In genomic region chr3:111738790-111739189, GRCh38 we compare ENCODE assay signal across 16 cellular contexts.
DNase-seq lines count a peak whose midpoint lies in the region; ATAC-seq and TF ChIP-seq lines count a peak whose summit lies in the region.
"Had no signal": no experiment of that assay in that cellular context is flagged by ENCODE, and none has a peak within 500 bp of the region (broad histone marks: within the 10 kb centered on the region; RNA-seq: fewer than 3 reads in every experiment).

No MANE protein-coding gene starts in this region.

- no peak overlapping the region for H3K27ac Mint-ChIP-seq in activated CD8-positive, alpha-beta T cell treated with anti-CD3 and anti-CD28 coated beads for 36 hours
- H3K27ac Mint-ChIP-seq: dendritic cell treated with granulocyte-macrophage colony-stimulating factor and Interleukin-4, amounts not matched to agents 40 ng/mL and 50 ng/mL, for 4 days; memory B cell; T-helper 2 cell treated with Interferon-gamma antibody and Interleukin-4, amounts not matched to agents 5 μg/mL and 100 μg/mL, for 36 hours had no signal

- peaks cover 1% of the 10 kb centered on the region for H3K9me3 Mint-ChIP-seq in activated CD8-positive, alpha-beta T cell treated with anti-CD3 and anti-CD28 coated beads for 36 hours
- H3K9me3 Mint-ChIP-seq: activated T-cell treated with anti-CD3 and anti-CD28 coated beads, Interleukin-2, amount 50 U/mL, for 4 hours; dendritic cell treated with granulocyte-macrophage colony-stimulating factor and Interleukin-4, amounts not matched to agents 40 ng/mL and 50 ng/mL, for 4 days; memory B cell; T-helper 2 cell treated with Interferon-gamma antibody and Interleukin-4, amounts not matched to agents 5 μg/mL and 100 μg/mL, for 36 hours had no signal

- H3K9me3 ChIP-seq in right atrium auricular region (no peaks in the 10 kb centered on the region), esophagus muscularis mucosa (no peaks in the 10 kb centered on the region), prostate gland (no peaks in the 10 kb centered on the region), vagina (no peaks in the 10 kb centered on the region)
- H3K9me3 ChIP-seq: upper lobe of left lung had no signal

- no peaks in the 10 kb centered on the region for H3K27me3 ChIP-seq in right atrium auricular region
- H3K27me3 ChIP-seq in esophagus muscularis mucosa: no peaks in the 10 kb centered on the region
- H3K27me3 ChIP-seq in prostate gland (replicated peaks; ENCODE audit: insufficient read depth): no peaks in the 10 kb centered on the region
- no peaks in the 10 kb centered on the region for H3K27me3 ChIP-seq in vagina
- H3K27me3 ChIP-seq: upper lobe of left lung had no signal

- 94% methylated on average over 4 of the region's 4 CpGs for WGBS in esophagus muscularis mucosa
- 85% methylated on average over 4 of the region's 4 CpGs for WGBS in prostate gland

- H3K36me3 ChIP-seq in right atrium auricular region: no peaks in the 10 kb centered on the region
- H3K36me3 ChIP-seq in esophagus muscularis mucosa: no peaks in the 10 kb centered on the region
- no peaks in the 10 kb centered on the region for H3K36me3 ChIP-seq in prostate gland
- no peaks in the 10 kb centered on the region for H3K36me3 ChIP-seq in vagina
- H3K36me3 ChIP-seq: upper lobe of left lung had no signal

- peaks cover 12% of the 10 kb centered on the region for H3K36me3 Mint-ChIP-seq in activated CD8-positive, alpha-beta T cell treated with anti-CD3 and anti-CD28 coated beads for 36 hours (ENCODE audit: low read depth)
- H3K36me3 Mint-ChIP-seq: memory B cell had no signal

- H3K4me1 Mint-ChIP-seq in activated CD8-positive, alpha-beta T cell treated with anti-CD3 and anti-CD28 coated beads for 36 hours (ENCODE audit: low read depth): peaks cover 20% of the 10 kb centered on the region
- H3K4me1 Mint-ChIP-seq: memory B cell had no signal

- H3K27ac ChIP-seq in right atrium auricular region: peak overlapping the region; percentile 67
- peak overlapping the region; percentile 64 to 85 (median 76) for H3K27ac ChIP-seq in esophagus muscularis mucosa (replicated peaks in 1 of 4)
- H3K27ac ChIP-seq in prostate gland: peak overlapping the region; percentile 52 to 64
- peak overlapping the region; percentile 64 for H3K27ac ChIP-seq in vagina

- H3K4me3 ChIP-seq in right atrium auricular region: no peak overlapping the region
- H3K4me3 ChIP-seq in esophagus muscularis mucosa: no peak overlapping the region
- H3K4me3 ChIP-seq in prostate gland: no peak overlapping the region
- no peak overlapping the region for H3K4me3 ChIP-seq in vagina
- H3K4me3 ChIP-seq: upper lobe of left lung had no signal

- ATAC-seq in left ventricle myocardium superior (no peak), GM21423 (IDR thresholded peaks at IDR 0.05; ENCODE audit: unreplicated experiment) (no peak)
- no peak for ATAC-seq in activated CD8-positive, alpha-beta T cell treated with anti-CD3 and anti-CD28 coated beads for 36 hours
- ATAC-seq: activated T-cell treated with anti-CD3 and anti-CD28 coated beads, Interleukin-2, amount 50 U/mL, for 4 hours had no signal

- no peak for TF ChIP-seq POLR2A in esophagus muscularis mucosa (IDR thresholded peaks at IDR 0.05; ENCODE audit: low read depth)
- no peak for TF ChIP-seq POLR2A in prostate gland (IDR thresholded peaks at IDR 0.05)
- TF ChIP-seq POLR2A in vagina (IDR thresholded peaks at IDR 0.05): no peak

- CTCF ChIA-PET in activated CD8-positive, alpha-beta T cell treated with anti-CD3 and anti-CD28 coated beads for 36 hours (lab: Charles Lee): no interaction called here

- intact Hi-C loops in left ventricle myocardium superior (cut with micrococcal nuclease) (loop anchor here (5.0 kb wide), 1 partner anchor 124 kb away; no protein-coding TSS in a partner anchor), esophagus muscularis mucosa (cut with DNase I) (loop anchor here (5.0 kb wide), 1 partner anchor 124 kb away; no protein-coding TSS in a partner anchor), prostate gland (cut with DNase I) (loop anchor here (5.0 to 10.0 kb wide), 2 partner anchors 66 to 124 kb away; no protein-coding TSS in a partner anchor), vagina (cut with DNase I) (loop anchor here (10.0 kb wide), 1 partner anchor 66 kb away; no protein-coding TSS in a partner anchor)
- intact Hi-C loops in activated CD8-positive, alpha-beta T cell treated with anti-CD3 and anti-CD28 coated beads for 36 hours (cut with micrococcal nuclease): no loop called here

- H3K27me3 Mint-ChIP-seq in activated CD8-positive, alpha-beta T cell treated with anti-CD3 and anti-CD28 coated beads for 36 hours: no peaks in the 10 kb centered on the region
- H3K27me3 Mint-ChIP-seq: dendritic cell treated with granulocyte-macrophage colony-stimulating factor and Interleukin-4, amounts not matched to agents 40 ng/mL and 50 ng/mL, for 4 days had no signal

- H3K4me3 Mint-ChIP-seq in activated CD8-positive, alpha-beta T cell treated with anti-CD3 and anti-CD28 coated beads for 36 hours: no peak overlapping the region
- H3K4me3 Mint-ChIP-seq: activated T-cell treated with anti-CD3 and anti-CD28 coated beads, Interleukin-2, amount 50 U/mL, for 4 hours; dendritic cell treated with granulocyte-macrophage colony-stimulating factor and Interleukin-4, amounts not matched to agents 40 ng/mL and 50 ng/mL, for 4 days; memory B cell; T-helper 2 cell treated with Interferon-gamma antibody and Interleukin-4, amounts not matched to agents 5 μg/mL and 100 μg/mL, for 36 hours had no signal

- DNase-seq in right atrium auricular region (ENCODE audit: low spot score) (no peak), left ventricle myocardium superior (no peak), esophagus muscularis mucosa (ENCODE audit: extremely low spot score) (peak; percentile 53), prostate gland (ENCODE audit: low spot score) (no peak), vagina (ENCODE audit: extremely low spot score in 2 of 2) (no peak), AG08395 (ENCODE audit: low spot score) (no peak)
- no peak for DNase-seq in activated CD8-positive, alpha-beta T cell treated with anti-CD3 and anti-CD28 coated beads for 36 hours
- DNase-seq: activated CD4-positive, alpha-beta T cell treated with anti-CD3 and anti-CD28 coated beads for 48 hours; activated T-cell treated with anti-CD3 and anti-CD28 coated beads, Interleukin-2, amount 50 U/mL, for 4 hours; NCI-H2081; occipital lobe; upper lobe of left lung had no signal

- H3K4me1 ChIP-seq in right atrium auricular region (peaks cover 0 to 47% of the 10 kb centered on the region in 2 donors), esophagus muscularis mucosa (peaks cover 42 to 51% (median 49%) of the 10 kb centered on the region in 4 donors), prostate gland (replicated peaks) (peaks cover 12% of the 10 kb centered on the region), vagina (peaks cover 33% of the 10 kb centered on the region)

- TF ChIP-seq CTCF in right atrium auricular region (IDR thresholded peaks at IDR 0.05) (no peak), esophagus muscularis mucosa (IDR thresholded peaks at IDR 0.05) (no peak), prostate gland (IDR thresholded peaks at IDR 0.05) (no peak), vagina (IDR thresholded peaks at IDR 0.05) (no peak)
- no peak for TF ChIP-seq CTCF in activated CD8-positive, alpha-beta T cell treated with anti-CD3 and anti-CD28 coated beads for 36 hours (IDR thresholded peaks at IDR 0.05)

- no peak for TF ChIP-seq EP300 in esophagus muscularis mucosa (IDR thresholded peaks at IDR 0.05)

- POLR2A ChIA-PET in activated CD8-positive, alpha-beta T cell treated with anti-CD3 and anti-CD28 coated beads for 36 hours (lab: Charles Lee): interaction anchor here (0.6 kb wide), 1 partner anchor 364 kb away, joined by 3 read pairs; no protein-coding TSS in a partner anchor
